Comparison of ENCODE assay signal across 8 cellular contexts in genomic region chr3:75258821-75259220, GRCh38.
DNase-seq lines count a peak whose midpoint lies in the region; ATAC-seq, FAIRE-seq and TF ChIP-seq lines count a peak whose summit lies in the region.
"Not testable (repeated sequence)": the region's sequence is repeated elsewhere in the genome, so short reads cannot be mapped to it uniquely, and the experiment has no call there.

No MANE protein-coding gene starts in this region.

- not testable (repeated sequence) for H3K27ac Mint-ChIP-seq in glutamatergic neuron (ENCODE audit: unreplicated experiment)

- H3K36me3 Mint-ChIP-seq in glutamatergic neuron (ENCODE audit: unreplicated experiment), result not testable (repeated sequence)

- not testable (repeated sequence) for H3K9ac ChIP-seq in mammary epithelial cell (ENCODE audit: insufficient read depth, low read length)

- not testable (repeated sequence) for H4K20me1 ChIP-seq in mammary epithelial cell (ENCODE audit: insufficient read depth, low read length)

- POLR2A ChIA-PET in Panc1 (lab: Charles Lee), result not testable (repeated sequence)

- not testable (repeated sequence) for H3K4me1 Mint-ChIP-seq in glutamatergic neuron (ENCODE audit: low read depth, unreplicated experiment)

- ATAC-seq in GM18499 (IDR thresholded peaks at IDR 0.05; ENCODE audit: insufficient read depth, unreplicated experiment) (peak; percentile 73), HG02852 (IDR thresholded peaks at IDR 0.05; ENCODE audit: unreplicated experiment) (peak; percentile 71), Panc1 (peak; percentile 70; the same call in 1 of the 2 replicates), pancreas (peak in 3 of 4 donors; percentile 53 to 68 (median 64))

- CTCF ChIA-PET in Panc1 (lab: Charles Lee); mammary epithelial cell (lab: Charles Lee; ENCODE audit: low non-redundant PET): not testable (repeated sequence)

- not testable (repeated sequence) for H3K27me3 ChIP-seq in Panc1 (ENCODE audit: control insufficient read depth, insufficient read depth, low read length); mammary epithelial cell (ENCODE audit: insufficient read depth, low read length); pancreas

- intact Hi-C loops in Panc1 (cut with micrococcal nuclease; ENCODE audit: unreplicated experiment); pancreas (cut with DNase I): not testable (repeated sequence)
- intact Hi-C loops in mammary epithelial cell (cut with micrococcal nuclease), result loop anchor here (1.0 to 2.0 kb wide), 2 partner anchors 170 to 293 kb away; no protein-coding TSS in a partner anchor

- dilution Hi-C loops in mammary epithelial cell (cut with HindIII; ENCODE audit: low sequenced_read_pairs), result not testable (repeated sequence)

- not testable (repeated sequence) for H3K27ac ChIP-seq in Panc1 (ENCODE audit: low read length); mammary epithelial cell (ENCODE audit: insufficient read depth, low read depth, low read length); pancreas

- not testable (repeated sequence) for H3K4me2 ChIP-seq in mammary epithelial cell (ENCODE audit: insufficient read depth, low read depth, low read length)

- TF ChIP-seq CTCF in AG09309 (IDR thresholded peaks at IDR 0.05; ENCODE audit: control insufficient read depth, insufficient read depth, low read depth, low read length, missing control alignments) (peak; percentile 36), Panc1 (IDR thresholded peaks at IDR 0.05) (peak; percentile 48; the same call in 1 of the 2 replicates), mammary epithelial cell (conservative IDR thresholded peaks at IDR 0.05 in 1 of 2, IDR thresholded peaks at IDR 0.05 in 1 of 2; ENCODE audit: extremely low read depth in 1 of 2, insufficient read depth in 1 of 2, low read depth in 1 of 2, low read length in 2 of 2) (peak; percentile 29 to 35), glutamatergic neuron (IDR thresholded peaks at IDR 0.05; ENCODE audit: partially characterized antibody, unreplicated experiment) (peak; percentile 64), pancreas (IDR thresholded peaks at IDR 0.05) (peak in 3 of 4 donors; percentile 15 to 27 (median 19))

- H3K4me3 ChIP-seq in AG09309 (ENCODE audit: control insufficient read depth, low read depth, low read length); Panc1 (ENCODE audit: low read depth in 2 of 2, low read length in 2 of 2); mammary epithelial cell (replicated peaks in 1 of 3; ENCODE audit: insufficient read depth in 1 of 3, low read depth in 2 of 3, low read length in 3 of 3); pancreas: not testable (repeated sequence)

- FAIRE-seq in pancreas (lab: Jason Lieb, UNC), result peak; percentile 59

- not testable (repeated sequence) for H2AFZ ChIP-seq in mammary epithelial cell (ENCODE audit: low read depth, low read length)

- H3K9me3 ChIP-seq in Panc1 (ENCODE audit: control insufficient read depth, insufficient read depth, low read depth, low read length); mammary epithelial cell (replicated peaks; ENCODE audit: insufficient read depth, low read length); pancreas: not testable (repeated sequence)

- not testable (repeated sequence) for H3K9me3 Mint-ChIP-seq in glutamatergic neuron (ENCODE audit: unreplicated experiment)

- WGBS in mammary epithelial cell (ENCODE audit: low coverage, missing lambda C conversion rate), result 22% methylated on average over 1 of the region's 1 CpG
- 18 to 25% methylated on average over 1 of the region's 1 CpG for WGBS in pancreas, 2 donors

- DNase-seq in AG09309 (ENCODE audit: low read depth); Panc1 (ENCODE audit: low read depth, low spot score); glutamatergic neuron; pancreas: not testable (repeated sequence)
- peak; percentile 22 for DNase-seq in NAMALWA (ENCODE audit: low spot score)
- peak; percentile 4 for DNase-seq in mammary epithelial cell

- H3K4me1 ChIP-seq in Panc1 (ENCODE audit: control insufficient read depth, insufficient read depth, low read length); mammary epithelial cell (ENCODE audit: insufficient read depth, low read length); pancreas: not testable (repeated sequence)

- not testable (repeated sequence) for H3K79me2 ChIP-seq in mammary epithelial cell (ENCODE audit: insufficient read depth, low read length)

- not testable (repeated sequence) for H3K27me3 Mint-ChIP-seq in glutamatergic neuron (ENCODE audit: unreplicated experiment)

- H3K36me3 ChIP-seq in Panc1 (ENCODE audit: control insufficient read depth, insufficient read depth, low read length); mammary epithelial cell (ENCODE audit: insufficient read depth, low read length); pancreas: not testable (repeated sequence)

- not testable (repeated sequence) for BruUV-seq in Panc1 (replicated peaks; lab: Mats Ljungman, UMichigan); mammary epithelial cell (replicated peaks; lab: Mats Ljungman, UMichigan)

- in situ Hi-C loops in Panc1 (cut with HindIII; ENCODE audit: low pct_unique_long_range_greater_than_20kb, low sequenced_read_pairs); mammary epithelial cell (cut with MboI; ENCODE audit: low sequenced_read_pairs in 2 of 2): not testable (repeated sequence)

- not testable (repeated sequence) for H3K4me3 Mint-ChIP-seq in glutamatergic neuron (ENCODE audit: unreplicated experiment)
